In genomic region chr1:235160965-235161684, GRCh38 we compare ENCODE assay signal across 1 cellular context.
TF ChIP-seq lines count a peak whose summit lies in the region.

RBM34 (minus strand) TSS chr1:235161250; CDS start chr1:235161226, 24 bp downstream.

TF ChIP-seq in HEK293, 187 proteins besides CTCF, POLR2A, EP300 and RAD21 (continued from another document and continues in another):
- no peak; the same call in 1 of the 2 replicates for TF ChIP-seq HIC1 (tag by site-specific recombination; IDR thresholded peaks at IDR 0.05)
- TF ChIP-seq ZNF302 (tag by site-specific recombination; IDR thresholded peaks at IDR 0.05; ENCODE audit: low read depth) = no peak
- TF ChIP-seq ATF2 (tag by site-specific recombination; IDR thresholded peaks at IDR 0.05; ENCODE audit: low read depth) = 0 out of 2 replicates have a peak, but pooled peaks have one; percentile 8
- TF ChIP-seq ZBTB8A (tag by site-specific recombination; IDR thresholded peaks at IDR 0.05) = peak; percentile 54; the same call in 1 of the 2 replicates
- peak; percentile 84 for TF ChIP-seq ZBTB26 (tag by site-specific recombination; optimal IDR thresholded peaks at IDR 0.05)
- peak; percentile 73; the same call in 1 of the 2 replicates for TF ChIP-seq GLI4 (tag by site-specific recombination; IDR thresholded peaks at IDR 0.05)
- 0 out of 2 replicates have a peak, but pooled peaks have one; percentile 5 for TF ChIP-seq ZSCAN16 (tag by site-specific recombination; IDR thresholded peaks at IDR 0.05)
- peak; percentile 59; the same call in 1 of the 2 replicates for TF ChIP-seq ZNF580 (tag by site-specific recombination; IDR thresholded peaks at IDR 0.05)
- peak; percentile 84 for TF ChIP-seq ZNF341 (tag by site-specific recombination; IDR thresholded peaks at IDR 0.05; ENCODE audit: low read depth)
- TF ChIP-seq YY1 (tag by site-specific recombination; IDR thresholded peaks at IDR 0.05) = peak; percentile 77; the same call in 1 of the 2 replicates
- no peak for TF ChIP-seq ZNF174 (tag by site-specific recombination; IDR thresholded peaks at IDR 0.05)
- no peak for TF ChIP-seq ZFP41 (tag by site-specific recombination; IDR thresholded peaks at IDR 0.05; ENCODE audit: borderline replicate concordance)
- no peak for TF ChIP-seq ZNF23 (tag by site-specific recombination; IDR thresholded peaks at IDR 0.05; ENCODE audit: borderline replicate concordance)
- 0 out of 2 replicates have a peak, but pooled peaks have one; percentile 12 for TF ChIP-seq ZSCAN23 (tag by site-specific recombination; IDR thresholded peaks at IDR 0.05)
- peak; percentile 72 for TF ChIP-seq ZNF843 (tag by site-specific recombination; IDR thresholded peaks at IDR 0.05)
- TF ChIP-seq MEIS1 (CRISPR knock-in tag; IDR thresholded peaks at IDR 0.05; ENCODE audit: borderline replicate concordance) = no peak
- TF ChIP-seq ZNF221 (tag by site-specific recombination; IDR thresholded peaks at IDR 0.05; ENCODE audit: borderline replicate concordance) = no peak
- peak; percentile 59; the same call in 1 of the 2 replicates for TF ChIP-seq ZBTB44 (tag by site-specific recombination; IDR thresholded peaks at IDR 0.05)
- peak; percentile 55; the same call in 1 of the 2 replicates for TF ChIP-seq ZBTB20 (tag by site-specific recombination; IDR thresholded peaks at IDR 0.05)
- peak; percentile 88 for TF ChIP-seq ZNF2 (tag by site-specific recombination; IDR thresholded peaks at IDR 0.05)
- peak; percentile 98 for TF ChIP-seq ZBTB17 (tag by site-specific recombination; IDR thresholded peaks at IDR 0.05)
- peak; percentile 57 for TF ChIP-seq ZNF639 (tag by site-specific recombination; IDR thresholded peaks at IDR 0.05)
- peak; percentile 77 for TF ChIP-seq GLIS2 (tag by site-specific recombination; IDR thresholded peaks at IDR 0.05)
- TF ChIP-seq ZBTB11 (tag by site-specific recombination; conservative IDR thresholded peaks at IDR 0.05; ENCODE audit: low read depth) = peak; percentile 98
- TF ChIP-seq ZNF513 (tag by site-specific recombination; IDR thresholded peaks at IDR 0.05) = no peak
- no peak for TF ChIP-seq HOXA7 (CRISPR knock-in tag; IDR thresholded peaks at IDR 0.05; ENCODE audit: borderline replicate concordance)
- peak; percentile 95 for TF ChIP-seq KLF9 (tag by site-specific recombination; IDR thresholded peaks at IDR 0.05; ENCODE audit: low read depth)
- TF ChIP-seq ZNF548 (tag by site-specific recombination; IDR thresholded peaks at IDR 0.05) = no peak
- TF ChIP-seq ZNF132 (tag by site-specific recombination; IDR thresholded peaks at IDR 0.05; ENCODE audit: borderline replicate concordance) = no peak
- TF ChIP-seq ZNF645 (tag by site-specific recombination; IDR thresholded peaks at IDR 0.05) = no peak
- peak; percentile 71 for TF ChIP-seq KLF1 (tag by site-specific recombination; IDR thresholded peaks at IDR 0.05)
- peak; percentile 71 for TF ChIP-seq PRDM10 (tag by site-specific recombination; IDR thresholded peaks at IDR 0.05)
- peak; percentile 84; the same call in 1 of the 2 replicates for TF ChIP-seq ZNF391 (tag by site-specific recombination; IDR thresholded peaks at IDR 0.05; ENCODE audit: borderline replicate concordance, low read depth)
- no peak for TF ChIP-seq BCL11B (tag by site-specific recombination; IDR thresholded peaks at IDR 0.05; ENCODE audit: low read depth)
- peak; percentile 96 for TF ChIP-seq ZFP37 (tag by site-specific recombination; IDR thresholded peaks at IDR 0.05)
- peak; percentile 77; the same call in 1 of the 2 replicates for TF ChIP-seq ELK4 (IDR thresholded peaks at IDR 0.05; ENCODE audit: borderline replicate concordance, low read depth, low read length)
- TF ChIP-seq ZNF629 (tag by site-specific recombination; IDR thresholded peaks at IDR 0.05) = peak; percentile 85
- no peak for TF ChIP-seq HOXC10 (CRISPR knock-in tag; IDR thresholded peaks at IDR 0.05)
- peak; percentile 69 for TF ChIP-seq ZNF24 (tag by site-specific recombination; IDR thresholded peaks at IDR 0.05)
- TF ChIP-seq YY2 (tag by site-specific recombination; IDR thresholded peaks at IDR 0.05) = 0 out of 2 replicates have a peak, but pooled peaks have one; percentile 53
